In the genomic region with DNA sequence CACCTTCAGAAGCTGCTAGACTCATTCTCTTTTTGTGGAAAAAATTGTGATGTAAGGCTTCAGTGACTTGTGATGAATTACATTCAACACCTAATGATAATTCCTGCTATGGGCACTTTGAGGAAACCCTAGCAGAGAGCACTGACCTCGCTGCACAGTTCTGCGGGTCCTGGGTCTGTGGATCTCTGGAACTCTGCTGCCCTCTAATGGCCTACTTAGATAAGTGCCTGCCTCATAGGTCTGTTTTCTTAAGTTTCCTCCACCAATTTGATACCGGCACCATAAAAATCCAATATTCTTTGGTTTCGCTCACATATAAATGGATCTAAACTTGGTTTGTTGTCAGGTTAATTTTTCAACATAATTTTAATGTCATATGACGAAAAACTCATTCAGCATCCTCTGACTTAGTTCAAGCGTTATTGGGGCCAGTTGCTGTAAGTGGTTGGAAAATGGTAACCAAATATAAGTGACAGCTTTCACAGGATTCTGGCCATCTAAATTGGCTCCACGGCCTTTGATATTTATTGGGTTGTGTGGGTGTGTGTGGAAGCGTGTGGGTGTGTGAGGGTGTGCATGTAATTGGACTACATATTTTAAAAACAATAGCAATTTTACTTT, we compare ENCODE assay signal across 8 cellular contexts. TPM values are rescaled to one million over a fixed set of nuclear protein-coding genes. Genes with fewer than 3 reads are reported as not detected.
DNase-seq lines count a peak whose midpoint lies in the region; ATAC-seq and TF ChIP-seq lines count a peak whose summit lies in the region.

No MANE protein-coding gene starts in this region.

- TF ChIP-seq CTCF in activated B cell treated with CpG ODN at 0.5 μM for 24 hours (IDR thresholded peaks at IDR 0.05), result peak; percentile 57

- ATAC-seq in GM19467 (IDR thresholded peaks at IDR 0.05; ENCODE audit: unreplicated experiment), result peak; percentile 96
- peak; percentile 92 for ATAC-seq in HG03439 (IDR thresholded peaks at IDR 0.05; ENCODE audit: unreplicated experiment)
- ATAC-seq in activated B cell treated with CpG ODN at 0.5 μM for 24 hours (ENCODE audit: low read depth), result peak; percentile 70

- no peaks in the 10 kb centered on the region for H3K36me3 Mint-ChIP-seq in activated B cell treated with CpG ODN at 0.5 μM for 24 hours (ENCODE audit: low read depth)

- POLR2A ChIA-PET in activated B cell treated with CpG ODN at 0.5 μM for 24 hours (lab: Charles Lee), result no interaction called here

- DNase-seq in DMS79 treated with DMSO at 0.1 percent for 48 hours (lab: John Stamatoyannopoulos, UW) (peak; percentile 18), DMS79 (lab: John Stamatoyannopoulos, UW) (no peak), NCI-H2196 treated with DMSO at 0.1 percent for 48 hours (lab: John Stamatoyannopoulos, UW; ENCODE audit: unreplicated experiment) (peak; percentile 81), activated B cell treated with CpG ODN at 0.5 μM for 24 hours (no peak), head of caudate nucleus (peak in 40 of 42 donors; percentile 28 to 85 (median 65)), retina (peak; percentile 65)

- no peak overlapping the region for H3K4me3 Mint-ChIP-seq in activated B cell treated with CpG ODN at 0.5 μM for 24 hours

- CTCF ChIA-PET in activated B cell treated with CpG ODN at 0.5 μM for 24 hours (lab: Charles Lee), result no interaction called here

- intact Hi-C loops in activated B cell treated with CpG ODN at 0.5 μM for 24 hours (cut with micrococcal nuclease) (no loop called here), head of caudate nucleus (cut with DNase I) (no loop called here)

- no peak overlapping the region for H3K27ac Mint-ChIP-seq in activated B cell treated with CpG ODN at 0.5 μM for 24 hours

- no peaks in the 10 kb centered on the region for H3K27me3 Mint-ChIP-seq in activated B cell treated with CpG ODN at 0.5 μM for 24 hours

- no peaks in the 10 kb centered on the region for H3K4me1 Mint-ChIP-seq in activated B cell treated with CpG ODN at 0.5 μM for 24 hours

- H3K9me3 Mint-ChIP-seq in activated B cell treated with CpG ODN at 0.5 μM for 24 hours, result no peaks in the 10 kb centered on the region

RNA-seq across cellular contexts. Expression of gene SLITRK3, which starts 10.4 kb away (rescaled TPM):
- not detected in 2 replicates for total RNA-seq in activated B cell treated with CpG ODN at 0.5 μM for 24 hours

Comparison
In these comparisons a context has a peak if more than half of its experiments do, and no peak if none do; other contexts are left out.
1. DNase-seq: peak in DMS79 treated with DMSO at 0.1 percent for 48 hours (single experiment), NCI-H2196 treated with DMSO at 0.1 percent for 48 hours (single experiment), head of caudate nucleus (40 of 42) and retina (single experiment); none in DMS79 (single experiment) and activated B cell treated with CpG ODN at 0.5 μM for 24 hours (single experiment).
2. Peak in every context shown above with its lines, with median percentiles within 50 percentile points of each other: ATAC-seq.